In genomic region chr7:26151953-26152781, GRCh38 we compare ENCODE assay signal across 8 cellular contexts. TPM values are rescaled to one million over a fixed set of nuclear protein-coding genes. Genes with fewer than 3 reads are reported as not detected.
A peak's percentile ranks its signal among the peaks of the same experiment; 100 is the strongest.
DNase-seq lines count a peak whose midpoint lies in the region; ATAC-seq and TF ChIP-seq lines count a peak whose summit lies in the region.

Gene NFE2L3, plus strand, starts transcription at chr7:26152198. Its CDS starts 301 bp downstream, at chr7:26152499.

- H3K9ac ChIP-seq in adipocyte (ENCODE audit: low read length), result no peak within 1 kb of the TSS

- DNase-seq in GM12865 (ENCODE audit: low read depth), result peak; percentile 93
- peak; percentile 10 for DNase-seq in HFF-Myc (ENCODE audit: extremely low read depth, low read depth)
- peak; percentile 93 for DNase-seq in NB4 (ENCODE audit: low read depth)
- peak; percentile 57 to 83 (median 70) for DNase-seq in T-cell
- peak; percentile 83 for DNase-seq in adipocyte (ENCODE audit: low read depth)
- DNase-seq in left ventricle myocardium superior, result peak; percentile 81
- no peak for DNase-seq in pulmonary artery endothelial cell (ENCODE audit: low read depth, low spot score)
- no peak for DNase-seq in vagina (ENCODE audit: extremely low spot score in 2 of 2)

- no peaks in the 10 kb centered on the region for H3K9me3 ChIP-seq in adipocyte (ENCODE audit: control insufficient read depth, low read length)
- H3K9me3 ChIP-seq in vagina, result no peaks in the 10 kb centered on the region

- H3K4me1 ChIP-seq in adipocyte (ENCODE audit: control insufficient read depth, insufficient read depth, low read length) (peaks cover 12% of the 10 kb centered on the region), vagina (peaks cover 21% of the 10 kb centered on the region)

- TF ChIP-seq POLR2A in NB4 (IDR thresholded peaks at IDR 0.05; ENCODE audit: extremely low read depth, insufficient read length), result peak; percentile 93
- TF ChIP-seq POLR2A in vagina (IDR thresholded peaks at IDR 0.05), result no peak

- H3K27me3 Mint-ChIP-seq in T-cell, result no peaks in the 10 kb centered on the region

- POLR2A ChIA-PET in T-cell (lab: Charles Lee), result interaction anchor here (0.6 to 1.5 kb wide), 10 partner anchors 15 to 106 kb away, joined by 3 to 12 read pairs (median 4); partner anchors contain the start of gene CBX3 (in 1 of the 2)

- peak; percentile 5 for TF ChIP-seq CTCF in GM12865 (IDR thresholded peaks at IDR 0.05; ENCODE audit: insufficient read depth, low read depth, low read length, missing control alignments)
- no peak for TF ChIP-seq CTCF in HFF-Myc (IDR thresholded peaks at IDR 0.05; ENCODE audit: low read depth, low read length, missing control alignments)
- TF ChIP-seq CTCF in NB4 (IDR thresholded peaks at IDR 0.05; ENCODE audit: low read depth, low read length), result no peak
- no peak for TF ChIP-seq CTCF in vagina (IDR thresholded peaks at IDR 0.05)

- peak within 1 kb of the TSS; percentile 80 to 93 (median 87) for H3K4me3 Mint-ChIP-seq in T-cell

- H3K27ac Mint-ChIP-seq in T-cell, result peak within 1 kb of the TSS; percentile 91 to 93

- H3K9me3 Mint-ChIP-seq in T-cell, result no peaks in the 10 kb centered on the region

- H3K36me3 ChIP-seq in adipocyte (ENCODE audit: control insufficient read depth, insufficient read depth, low read length, severe bottlenecking), result no peaks in the 10 kb centered on the region
- no peaks in the 10 kb centered on the region for H3K36me3 ChIP-seq in vagina

- CTCF ChIA-PET in T-cell (lab: Charles Lee), result interaction anchor here (0.6 to 2.1 kb wide), 14 partner anchors 9 to 1331 kb away, joined by 3 to 10 read pairs (median 4); partner anchors contain the start of gene CBX3 (in 1 of the 2)

- peaks cover 29% of the 10 kb centered on the region for H3K27me3 ChIP-seq in adipocyte (replicated peaks; ENCODE audit: control insufficient read depth, insufficient read depth, low read length)
- H3K27me3 ChIP-seq in vagina, result no peaks in the 10 kb centered on the region

- no peak within 1 kb of the TSS for H3K27ac ChIP-seq in vagina

- H3K4me1 Mint-ChIP-seq in T-cell, result peaks cover 54 to 55% (median 54%) of the 10 kb centered on the region in 3 donors

- ATAC-seq in T-cell (replicated peaks in 1 of 4) (peak; percentile 78 to 86 (median 86)), left ventricle myocardium superior (peak; percentile 90)

- H3K36me3 Mint-ChIP-seq in T-cell, result no peaks in the 10 kb centered on the region

- peak within 1 kb of the TSS; percentile 76 for H3K4me3 ChIP-seq in GM12865 (ENCODE audit: low read depth, low read length)
- H3K4me3 ChIP-seq in HFF-Myc (replicated peaks; ENCODE audit: low read depth, low read length), result peak within 1 kb of the TSS; percentile 52
- peak within 1 kb of the TSS; percentile 54 for H3K4me3 ChIP-seq in NB4 (ENCODE audit: low read depth, low read length)
- peak within 1 kb of the TSS; percentile 62 for H3K4me3 ChIP-seq in adipocyte (ENCODE audit: low read length)
- H3K4me3 ChIP-seq in vagina, result peak within 1 kb of the TSS; percentile 48 to 66

- intact Hi-C loops in left ventricle myocardium superior (cut with micrococcal nuclease), result no loop called here
- intact Hi-C loops in vagina (cut with DNase I), result no loop called here

RNA-seq across cellular contexts. Expression of gene NFE2L3, which starts in this region (rescaled TPM):
- total RNA-seq in T-cell, result 1 to 10 TPM; 1.8 to 6.2 (median 5.1) TPM
- 0.94 TPM for total RNA-seq in left ventricle myocardium superior
- total RNA-seq in pulmonary artery endothelial cell, result 66.2 and 68.0 TPM in 2 replicates
- 5.2 TPM for total RNA-seq in vagina

Comparison
In these comparisons a context has a peak if more than half of its experiments do, and no peak if none do; other contexts are left out.
1. Peak in DNase-seq and ATAC-seq in left ventricle myocardium superior; RNA of the gene not detected or under 1 TPM.
2. DNase-seq: peak in GM12865 (single experiment), HFF-Myc (single experiment), NB4 (single experiment), T-cell (34 of 34) and adipocyte (single experiment); none in pulmonary artery endothelial cell (single experiment) and vagina (0 of 2).
3. Peak in every context shown above with its lines, with median percentiles within 50 percentile points of each other: H3K4me3 ChIP-seq.